Comparison of ENCODE assay signal across 1 cellular context in genomic region chr4:7503597-7503996, GRCh38.
TF ChIP-seq lines count a peak whose summit lies in the region.

No MANE protein-coding gene starts in this region.

TF ChIP-seq in SK-N-SH treated with all-trans-retinoic acid at 6 μM for 48 hours, 23 proteins besides CTCF, POLR2A, EP300 and RAD21 (continued from another document):
- TF ChIP-seq, protein P1, sequence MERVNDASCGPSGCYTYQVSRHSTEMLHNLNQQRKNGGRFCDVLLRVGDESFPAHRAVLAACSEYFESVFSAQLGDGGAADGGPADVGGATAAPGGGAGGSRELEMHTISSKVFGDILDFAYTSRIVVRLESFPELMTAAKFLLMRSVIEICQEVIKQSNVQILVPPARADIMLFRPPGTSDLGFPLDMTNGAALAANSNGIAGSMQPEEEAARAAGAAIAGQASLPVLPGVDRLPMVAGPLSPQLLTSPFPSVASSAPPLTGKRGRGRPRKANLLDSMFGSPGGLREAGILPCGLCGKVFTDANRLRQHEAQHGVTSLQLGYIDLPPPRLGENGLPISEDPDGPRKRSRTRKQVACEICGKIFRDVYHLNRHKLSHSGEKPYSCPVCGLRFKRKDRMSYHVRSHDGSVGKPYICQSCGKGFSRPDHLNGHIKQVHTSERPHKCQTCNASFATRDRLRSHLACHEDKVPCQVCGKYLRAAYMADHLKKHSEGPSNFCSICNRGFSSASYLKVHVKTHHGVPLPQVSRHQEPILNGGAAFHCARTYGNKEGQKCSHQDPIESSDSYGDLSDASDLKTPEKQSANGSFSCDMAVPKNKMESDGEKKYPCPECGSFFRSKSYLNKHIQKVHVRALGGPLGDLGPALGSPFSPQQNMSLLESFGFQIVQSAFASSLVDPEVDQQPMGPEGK (CRISPR knock-in tag; IDR thresholded peaks at IDR 0.05; ENCODE audit: borderline replicate concordance) = no peak
- TF ChIP-seq ZFP3 (CRISPR knock-in tag; IDR thresholded peaks at IDR 0.05) (no peak), SNAI2 (CRISPR knock-in tag; IDR thresholded peaks at IDR 0.05) (no peak), RARB (CRISPR knock-in tag; IDR thresholded peaks at IDR 0.05) (no peak), ZNF8 (CRISPR knock-in tag; IDR thresholded peaks at IDR 0.05) (no peak)
